ENCODE assay signal across 1 cellular context in the genomic region with DNA sequence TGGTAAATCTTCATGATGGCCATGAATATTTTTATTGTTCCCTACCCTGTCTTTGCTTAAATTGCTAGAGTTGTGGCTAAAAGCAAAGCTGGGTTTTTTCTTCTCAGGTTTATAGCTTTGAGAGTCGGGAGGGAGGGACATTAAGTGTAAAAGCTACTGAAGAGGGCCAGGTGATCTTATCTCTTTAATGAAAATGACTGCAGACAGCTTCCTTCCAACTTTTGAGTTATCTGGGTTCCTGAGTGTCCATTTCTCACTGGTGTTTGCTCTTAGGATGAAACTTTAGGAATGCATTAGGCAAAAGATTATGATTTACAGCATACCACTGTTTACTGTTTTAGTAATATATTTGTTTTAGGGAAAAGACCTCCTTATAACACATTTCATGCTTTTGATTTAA.
TF ChIP-seq lines count a peak whose summit lies in the region.

No MANE protein-coding gene starts in this region.

TF ChIP-seq in SK-N-SH treated with all-trans-retinoic acid at 6 μM for 48 hours, 23 proteins besides CTCF, POLR2A, EP300 and RAD21 (continued from another document):
- TF ChIP-seq PPARA (CRISPR knock-in tag; IDR thresholded peaks at IDR 0.05; ENCODE audit: borderline replicate concordance) (no peak), BACH2 (CRISPR knock-in tag; IDR thresholded peaks at IDR 0.05; ENCODE audit: borderline replicate concordance) (no peak), TOX (CRISPR knock-in tag; IDR thresholded peaks at IDR 0.05; ENCODE audit: borderline replicate concordance) (no peak), ZFP30 (CRISPR knock-in tag; IDR thresholded peaks at IDR 0.05) (no peak), ARNTL (CRISPR knock-in tag; IDR thresholded peaks at IDR 0.05; ENCODE audit: borderline replicate concordance, low read depth) (no peak), ZNF565 (CRISPR knock-in tag; conservative IDR thresholded peaks at IDR 0.05; ENCODE audit: low read depth) (no peak), SNAI2 (CRISPR knock-in tag; IDR thresholded peaks at IDR 0.05) (no peak), RARB (CRISPR knock-in tag; IDR thresholded peaks at IDR 0.05) (no peak), ZC3H10 (CRISPR knock-in tag; IDR thresholded peaks at IDR 0.05) (peak; percentile 32; the same call in 1 of the 2 replicates), ZNF70 (CRISPR knock-in tag; IDR thresholded peaks at IDR 0.05) (no peak), ISL1 (CRISPR knock-in tag; IDR thresholded peaks at IDR 0.05) (peak; percentile 91), ZFP3 (CRISPR knock-in tag; IDR thresholded peaks at IDR 0.05) (no peak)
- TF ChIP-seq, protein P1, sequence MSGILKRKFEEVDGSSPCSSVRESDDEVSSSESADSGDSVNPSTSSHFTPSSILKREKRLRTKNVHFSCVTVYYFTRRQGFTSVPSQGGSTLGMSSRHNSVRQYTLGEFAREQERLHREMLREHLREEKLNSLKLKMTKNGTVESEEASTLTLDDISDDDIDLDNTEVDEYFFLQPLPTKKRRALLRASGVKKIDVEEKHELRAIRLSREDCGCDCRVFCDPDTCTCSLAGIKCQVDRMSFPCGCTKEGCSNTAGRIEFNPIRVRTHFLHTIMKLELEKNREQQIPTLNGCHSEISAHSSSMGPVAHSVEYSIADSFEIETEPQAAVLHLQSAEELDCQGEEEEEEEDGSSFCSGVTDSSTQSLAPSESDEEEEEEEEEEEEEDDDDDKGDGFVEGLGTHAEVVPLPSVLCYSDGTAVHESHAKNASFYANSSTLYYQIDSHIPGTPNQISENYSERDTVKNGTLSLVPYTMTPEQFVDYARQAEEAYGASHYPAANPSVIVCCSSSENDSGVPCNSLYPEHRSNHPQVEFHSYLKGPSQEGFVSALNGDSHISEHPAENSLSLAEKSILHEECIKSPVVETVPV (CRISPR knock-in tag; IDR thresholded peaks at IDR 0.05): no peak
